In the genomic region with DNA sequence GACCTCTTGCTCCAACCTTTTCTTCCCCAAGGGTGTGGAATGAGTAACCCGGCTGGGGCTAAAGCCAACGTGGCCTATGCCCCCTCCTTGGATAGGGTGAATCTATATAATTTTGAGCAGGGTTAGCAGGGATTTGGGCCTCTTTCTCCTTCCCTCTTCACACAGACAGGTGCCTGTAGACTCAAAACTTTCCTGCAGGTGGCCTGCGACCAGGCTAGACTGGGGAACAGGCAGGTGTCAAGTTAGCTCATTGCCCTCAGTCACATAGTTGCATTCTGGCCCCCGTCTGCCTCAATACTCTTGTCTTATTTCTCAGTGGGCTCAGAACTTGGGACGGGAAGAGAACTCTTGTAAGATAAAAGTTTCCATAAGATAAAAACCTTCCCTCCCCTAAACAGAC, we compare ENCODE assay signal across 20 cellular contexts.
DNase-seq lines count a peak whose midpoint lies in the region; ATAC-seq and TF ChIP-seq lines count a peak whose summit lies in the region.
"Had no signal": no experiment of that assay in that cellular context is flagged by ENCODE, and none has a peak within 500 bp of the region (broad histone marks: within the 10 kb centered on the region; RNA-seq: fewer than 3 reads in every experiment).

No MANE protein-coding gene starts in this region.

- intact Hi-C loops in Panc1 (cut with micrococcal nuclease; ENCODE audit: unreplicated experiment) = loop anchor here (10.0 kb wide), 1 partner anchor 247 kb away; a partner anchor contains a TSS
- intact Hi-C loops in posterior vena cava (cut with DNase I) = loop anchor here (10.0 kb wide), 2 partner anchors 237 to 247 kb away; a partner anchor contains a TSS

- H3K36me3 ChIP-seq in CD4-positive, CD25-positive, alpha-beta regulatory T cell (ENCODE audit: control insufficient read depth, insufficient read depth, low read length) = peaks cover 43% of the 10 kb centered on the region
- H3K36me3 ChIP-seq in Panc1 (ENCODE audit: control insufficient read depth, insufficient read depth, low read length) = peaks cover 2% of the 10 kb centered on the region; the same call in 1 of the 2 replicates
- no peaks in the 10 kb centered on the region for H3K36me3 ChIP-seq in endodermal cell (ENCODE audit: control insufficient read depth, insufficient read depth, low read length)
- H3K36me3 ChIP-seq: colonic mucosa had no signal

- peaks cover 21 to 46% (median 37%) of the 10 kb centered on the region in 4 donors for H3K4me1 Mint-ChIP-seq in CD4-positive, CD25-positive, alpha-beta regulatory T cell
- peaks cover 12% of the 10 kb centered on the region for H3K4me1 Mint-ChIP-seq in endodermal cell

- CTCF ChIA-PET in Panc1 (lab: Charles Lee) = no interaction called here

- no peaks in the 10 kb centered on the region for H3K27me3 ChIP-seq in CD4-positive, CD25-positive, alpha-beta regulatory T cell (ENCODE audit: control insufficient read depth, insufficient read depth, low read length)
- H3K27me3 ChIP-seq in Panc1 (ENCODE audit: control insufficient read depth, insufficient read depth, low read length) = no peaks in the 10 kb centered on the region
- H3K27me3 ChIP-seq in endodermal cell (ENCODE audit: control insufficient read depth, insufficient read depth, low read length, poor library complexity, severe bottlenecking) = no peaks in the 10 kb centered on the region
- H3K27me3 ChIP-seq: colonic mucosa had no signal

- H3K4me1 ChIP-seq in CD4-positive, CD25-positive, alpha-beta regulatory T cell (ENCODE audit: control insufficient read depth, insufficient read depth, low read length, poor library complexity, severe bottlenecking) = peaks cover 22% of the 10 kb centered on the region
- H3K4me1 ChIP-seq in Panc1 (ENCODE audit: control insufficient read depth, insufficient read depth, low read length) (0 out of 2 replicates have a peak, but pooled peaks cover 3% of the 10 kb centered on the region), endodermal cell (ENCODE audit: control insufficient read depth, insufficient read depth, low read length) (peaks cover 10% of the 10 kb centered on the region)
- H3K4me1 ChIP-seq: colonic mucosa had no signal

- no peak overlapping the region for H3K27ac ChIP-seq in CD4-positive, CD25-positive, alpha-beta regulatory T cell (ENCODE audit: insufficient read depth, low read length, poor library complexity, severe bottlenecking)
- H3K27ac ChIP-seq in Panc1 (ENCODE audit: low read length) (no peak overlapping the region), endodermal cell (ENCODE audit: low read depth, low read length) (no peak overlapping the region)
- H3K27ac ChIP-seq: colonic mucosa, PC-9 had no signal

- no peak overlapping the region for H3K4me3 ChIP-seq in CD4-positive, CD25-positive, alpha-beta regulatory T cell (ENCODE audit: low read depth, low read length)
- no peak overlapping the region for H3K4me3 ChIP-seq in Panc1 (ENCODE audit: low read depth in 2 of 2, low read length in 2 of 2)
- no peak overlapping the region for H3K4me3 ChIP-seq in endodermal cell (ENCODE audit: low read length)
- H3K4me3 ChIP-seq: colonic mucosa, PC-9 had no signal

- no peaks in the 10 kb centered on the region for H3K9me3 ChIP-seq in CD4-positive, CD25-positive, alpha-beta regulatory T cell (ENCODE audit: control insufficient read depth in 2 of 2, low read length in 2 of 2)
- H3K9me3 ChIP-seq in Panc1 (ENCODE audit: control insufficient read depth, insufficient read depth, low read depth, low read length) (no peaks in the 10 kb centered on the region), endodermal cell (ENCODE audit: control insufficient read depth, low read length) (no peaks in the 10 kb centered on the region)
- H3K9me3 ChIP-seq: colonic mucosa had no signal

- no peak for ATAC-seq in CD4-positive, CD25-positive, alpha-beta regulatory T cell (ENCODE audit: low read depth in 2 of 2)
- no peak for ATAC-seq in Panc1

- no peak overlapping the region for H3K9ac ChIP-seq in endodermal cell (ENCODE audit: extremely low read depth, low read length, poor library complexity, severe bottlenecking)

- TF ChIP-seq CTCF in GM12873 (IDR thresholded peaks at IDR 0.05; ENCODE audit: insufficient read depth, low read depth, low read length, missing control alignments) (peak; percentile 29), Panc1 (IDR thresholded peaks at IDR 0.05) (no peak), endodermal cell (conservative IDR thresholded peaks at IDR 0.05) (peak; percentile 65)

- no peaks in the 10 kb centered on the region for H3K27me3 Mint-ChIP-seq in CD4-positive, CD25-positive, alpha-beta regulatory T cell
- no peaks in the 10 kb centered on the region for H3K27me3 Mint-ChIP-seq in endodermal cell (ENCODE audit: insufficient read depth)

- in situ Hi-C loops in Panc1 (cut with HindIII; ENCODE audit: low pct_unique_long_range_greater_than_20kb, low sequenced_read_pairs) = no loop called here

- no peaks in the 10 kb centered on the region for H3K9me3 Mint-ChIP-seq in CD4-positive, CD25-positive, alpha-beta regulatory T cell
- no peaks in the 10 kb centered on the region for H3K9me3 Mint-ChIP-seq in endodermal cell
- H3K9me3 Mint-ChIP-seq: mesothelial cell of epicardium had no signal

- H3K4me3 Mint-ChIP-seq in CD4-positive, CD25-positive, alpha-beta regulatory T cell = no peak overlapping the region
- H3K4me3 Mint-ChIP-seq in endodermal cell = no peak overlapping the region
- H3K4me3 Mint-ChIP-seq: mesothelial cell of epicardium had no signal

- POLR2A ChIA-PET in Panc1 (lab: Charles Lee) = no interaction called here

- WGBS in endodermal cell (ENCODE audit: insufficient coverage in 1 of 2, insufficient read length in 1 of 2), 2 experiments = 90% methylated on average over 2 to 5 of the region's 5 CpGs

- no peak for DNase-seq in CD4-positive, CD25-positive, alpha-beta regulatory T cell
- DNase-seq in Panc1 (ENCODE audit: low read depth, low spot score) = no peak
- peak; percentile 72 for DNase-seq in endodermal cell
- no peak for DNase-seq in activated naive CD4-positive, alpha-beta T cell treated with anti-CD3 and anti-CD28 coated beads, Interleukin-2, amount 50 U/mL, for 16 hours
- no peak for DNase-seq in posterior vena cava (ENCODE audit: low spot score)
- no peak for DNase-seq in NCI-H774 (lab: John Stamatoyannopoulos, UW)
- DNase-seq in HK-2 (ENCODE audit: unreplicated experiment) = no peak
- DNase-seq: activated gamma-delta T cell, C1 segment of cervical spinal cord, colonic mucosa, glutamatergic neuron, Kasumi-1, NCI-H1092, NCI-H187 treated with DMSO at 0.1 percent for 48 hours, NCI-H226, NCI-H82, PC-9, substantia nigra had no signal

- H3K36me3 Mint-ChIP-seq in CD4-positive, CD25-positive, alpha-beta regulatory T cell = peaks cover 27% of the 10 kb centered on the region
- peaks cover 3% of the 10 kb centered on the region for H3K36me3 Mint-ChIP-seq in endodermal cell (ENCODE audit: low read depth)

- BruUV-seq in Panc1 (replicated peaks; lab: Mats Ljungman, UMichigan) = TSS peak; percentile 5

- H3K27ac Mint-ChIP-seq in CD4-positive, CD25-positive, alpha-beta regulatory T cell = peak overlapping the region; percentile 2 to 58 (median 43)
- no peak overlapping the region for H3K27ac Mint-ChIP-seq in endodermal cell
- H3K27ac Mint-ChIP-seq: mesothelial cell of epicardium had no signal
